ENCODE assay signal across 11 cellular contexts in the genomic region with DNA sequence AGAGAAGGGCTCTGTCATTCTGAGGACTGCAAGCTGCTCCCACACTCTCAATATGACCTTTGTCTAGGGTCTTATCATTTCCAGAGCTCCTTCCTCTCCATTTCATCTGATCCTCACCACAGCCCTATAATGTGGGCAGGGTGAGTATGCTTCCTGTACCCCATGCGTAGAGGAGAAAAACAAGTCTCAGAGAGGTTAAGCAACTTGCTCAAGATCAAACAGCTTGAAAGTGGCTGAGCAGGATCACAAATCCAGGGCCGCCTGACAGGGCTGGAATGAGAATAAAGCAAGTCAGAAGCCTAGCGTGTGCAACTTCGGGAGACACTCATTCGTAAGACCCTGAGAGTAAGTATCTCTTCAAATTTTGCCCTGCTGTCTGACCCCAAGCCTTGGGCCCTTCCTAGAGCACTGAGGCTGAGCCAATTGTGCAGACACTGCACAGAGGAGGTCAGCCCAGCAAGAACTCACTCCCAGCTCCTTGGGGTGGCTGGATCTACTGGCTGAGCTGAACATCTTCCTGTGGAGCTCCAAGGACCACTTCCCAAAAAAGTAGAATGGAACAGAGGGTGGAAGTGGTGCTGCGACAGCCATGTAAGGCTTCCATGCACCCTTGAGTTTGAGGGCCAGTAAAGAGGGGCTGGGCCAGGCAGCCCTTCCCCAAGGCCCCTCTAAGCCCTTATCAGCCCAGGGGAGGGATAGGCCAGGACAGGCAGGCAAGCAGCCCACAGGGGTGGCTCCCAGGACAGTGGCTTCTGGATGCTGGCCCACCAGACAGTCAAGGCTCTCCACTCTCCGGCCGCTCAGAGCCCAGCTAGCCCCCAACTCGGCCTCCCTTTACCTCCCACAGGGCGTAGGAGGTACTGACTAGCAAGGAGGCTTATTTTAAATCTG. TPM values are rescaled to one million over a fixed set of nuclear protein-coding genes. Genes with fewer than 3 reads are reported as not detected.
DNase-seq lines count a peak whose midpoint lies in the region; ATAC-seq, FAIRE-seq and TF ChIP-seq lines count a peak whose summit lies in the region.
"Had no signal": no experiment of that assay in that cellular context is flagged by ENCODE, and none has a peak within 500 bp of the region (broad histone marks: within the 10 kb centered on the region; RNA-seq: fewer than 3 reads in every experiment).

No MANE protein-coding gene starts in this region.

- CTCF ChIA-PET in A549 (lab: Yijun Ruan, JAX): interaction anchor here (1.1 to 12.0 kb wide), 8 partner anchors 13 to 848 kb away, joined by 3 to 117 read pairs (median 3); no protein-coding TSS in a partner anchor
- CTCF ChIA-PET in GM10248 (lab: Yijun Ruan, JAX): interaction anchor here (1.0 to 1.8 kb wide), 6 partner anchors 47 to 533 kb away, joined by 3 to 5 read pairs (median 3); no protein-coding TSS in a partner anchor

- 96% methylated on average over 10 of the region's 10 CpGs for WGBS in A549 (ENCODE audit: missing lambda C conversion rate)

- no peak for TF ChIP-seq RAD21 in A549 (conservative IDR thresholded peaks at IDR 0.05 in 1 of 2, IDR thresholded peaks at IDR 0.05 in 1 of 2)

- FAIRE-seq in A549 (lab: Jason Lieb, UNC): no peak

- H3K4me1 Mint-ChIP-seq in activated naive CD8-positive, alpha-beta T cell treated with anti-CD3 and anti-CD28 coated beads, Interleukin-2, amount 50 U/mL, for 24 hours: peaks cover 93% of the 10 kb centered on the region
- H3K4me1 Mint-ChIP-seq in nephron: peaks cover 78% of the 10 kb centered on the region

- ATAC-seq in A549: no peak
- ATAC-seq in activated naive CD8-positive, alpha-beta T cell treated with anti-CD3 and anti-CD28 coated beads, Interleukin-2, amount 50 U/mL, for 24 hours: peak; percentile 76

- H3K27me3 Mint-ChIP-seq in activated naive CD8-positive, alpha-beta T cell treated with anti-CD3 and anti-CD28 coated beads, Interleukin-2, amount 50 U/mL, for 24 hours: no peaks in the 10 kb centered on the region
- peaks cover 6% of the 10 kb centered on the region for H3K27me3 Mint-ChIP-seq in nephron (ENCODE audit: low read depth)

- H3K4me1 ChIP-seq in A549: peaks cover 89% of the 10 kb centered on the region

- H3K4me3 ChIP-seq in A549: no peak overlapping the region

- H3K9me3 ChIP-seq in A549: no peaks in the 10 kb centered on the region

- POLR2A ChIA-PET in A549 (lab: Yijun Ruan, JAX): interaction anchor here (0.6 to 1.3 kb wide), 2 partner anchors 11 to 88 kb away, joined by 3 read pairs; a partner anchor contains a TSS
- POLR2A ChIA-PET in GM10248 (lab: Yijun Ruan, JAX): interaction anchor here (0.6 to 3.6 kb wide), 2 partner anchors 11 to 20 kb away, joined by 6 to 16 read pairs; a partner anchor contains a TSS

- H3K27ac Mint-ChIP-seq in activated naive CD8-positive, alpha-beta T cell treated with anti-CD3 and anti-CD28 coated beads, Interleukin-2, amount 50 U/mL, for 24 hours: peak overlapping the region; percentile 71
- peak overlapping the region; percentile 92 to 100 (median 97) for H3K27ac Mint-ChIP-seq in nephron

- DNase-seq in A549 (ENCODE audit: low read depth in 1 of 2, low spot score in 1 of 2) (no peak), T-helper 2 cell (peak in 4 of 5 experiments; percentile 52 to 86 (median 67)), GM10248 (ENCODE audit: extremely low spot score) (no peak), NAMALWA (ENCODE audit: low spot score) (no peak), NCI-H446 treated with DMSO at 0.1 percent for 48 hours (lab: John Stamatoyannopoulos, UW) (no peak), superior temporal gyrus (ENCODE audit: extremely low spot score) (no peak)
- no peak for DNase-seq in activated naive CD8-positive, alpha-beta T cell treated with anti-CD3 and anti-CD28 coated beads, Interleukin-2, amount 50 U/mL, for 24 hours
- DNase-seq: AML-193, foreskin melanocyte, NCI-H1092 treated with DMSO at 0.1 percent for 48 hours had no signal

- H3K4me2 ChIP-seq in A549: no peak overlapping the region

- TF ChIP-seq POLR2A in A549 (IDR thresholded peaks at IDR 0.05; ENCODE audit: low read length): no peak

- no peaks in the 10 kb centered on the region for H3K9me3 Mint-ChIP-seq in activated naive CD8-positive, alpha-beta T cell treated with anti-CD3 and anti-CD28 coated beads, Interleukin-2, amount 50 U/mL, for 24 hours
- H3K9me3 Mint-ChIP-seq in nephron: no peaks in the 10 kb centered on the region

- no peak for TF ChIP-seq CTCF in A549 (IDR thresholded peaks at IDR 0.05)
- peak in 2 of 3 experiments; percentile 22 to 28 for TF ChIP-seq CTCF in nephron (IDR thresholded peaks at IDR 0.05; ENCODE audit: unreplicated experiment in 3 of 3)
- no peak for TF ChIP-seq CTCF in GM10248 (IDR thresholded peaks at IDR 0.05; ENCODE audit: control extremely low read depth, extremely low read depth, low read depth, missing control alignments)

- peaks cover 6% of the 10 kb centered on the region for H3K36me3 Mint-ChIP-seq in activated naive CD8-positive, alpha-beta T cell treated with anti-CD3 and anti-CD28 coated beads, Interleukin-2, amount 50 U/mL, for 24 hours (ENCODE audit: low read depth)
- H3K36me3 Mint-ChIP-seq in nephron (ENCODE audit: low read depth): peaks cover 15% of the 10 kb centered on the region

- no peak for TF ChIP-seq EP300 in A549 (IDR thresholded peaks at IDR 0.05)

- peak overlapping the region; percentile 94 to 100 for H3K27ac ChIP-seq in A549

- H3K4me3 Mint-ChIP-seq in activated naive CD8-positive, alpha-beta T cell treated with anti-CD3 and anti-CD28 coated beads, Interleukin-2, amount 50 U/mL, for 24 hours: peak overlapping the region; percentile 47
- no peak overlapping the region for H3K4me3 Mint-ChIP-seq in nephron

TF ChIP-seq in A549, 52 proteins besides CTCF, POLR2A, EP300 and RAD21:
- no peak for TF ChIP-seq FOSB (CRISPR knock-in tag; IDR thresholded peaks at IDR 0.05)
- TF ChIP-seq RNF2 (IDR thresholded peaks at IDR 0.05; ENCODE audit: borderline replicate concordance, low read depth): no peak
- peak; percentile 10 for TF ChIP-seq ZFP36 (IDR thresholded peaks at IDR 0.05; ENCODE audit: borderline replicate concordance, partially characterized antibody)
- TF ChIP-seq, protein P1, sequence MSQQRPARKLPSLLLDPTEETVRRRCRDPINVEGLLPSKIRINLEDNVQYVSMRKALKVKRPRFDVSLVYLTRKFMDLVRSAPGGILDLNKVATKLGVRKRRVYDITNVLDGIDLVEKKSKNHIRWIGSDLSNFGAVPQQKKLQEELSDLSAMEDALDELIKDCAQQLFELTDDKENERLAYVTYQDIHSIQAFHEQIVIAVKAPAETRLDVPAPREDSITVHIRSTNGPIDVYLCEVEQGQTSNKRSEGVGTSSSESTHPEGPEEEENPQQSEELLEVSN (IDR thresholded peaks at IDR 0.05; ENCODE audit: borderline replicate concordance, low read depth): no peak
- TF ChIP-seq KDM1A (IDR thresholded peaks at IDR 0.05; ENCODE audit: low read depth): no peak
- TF ChIP-seq TP53 (CRISPR knock-in tag; IDR thresholded peaks at IDR 0.05): no peak
- no peak for TF ChIP-seq NFE2L2 (conservative IDR thresholded peaks at IDR 0.05; ENCODE audit: low read length)

RNA-seq across cellular contexts. Expression of a gene that starts 10.5 kb away (rescaled TPM):
- polyA plus RNA-seq in A549 (2011; rRNA removed) (73.8 and 76.4 TPM in 2 replicates), A549 (2017; fragmentation: RNase III; extraction: RNeasy Plus Mini Kit Qiagen cat#74134 plus additional on column Dnase treatment) (109 to 135 TPM (median 114 TPM) in 3 replicates)
- polyA plus RNA-seq in A549 (2012; cell fraction: cytosol; rRNA removed): 303 and 417 TPM in 2 replicates
- polyA plus RNA-seq in A549 (2012; cell fraction: nucleus; rRNA removed): 621 and 1,069 TPM in 2 replicates
- polyA minus RNA-seq in A549 (2011; rRNA and poly(A)+ RNA removed): 45.3 and 60.5 TPM in 2 replicates

Comparison
In these comparisons a context has a peak if more than half of its experiments do, and no peak if none do; other contexts are left out.
1. DNase-seq: peak in T-helper 2 cell (4 of 5); none in A549 (0 of 2), activated naive CD8-positive, alpha-beta T cell treated with anti-CD3 and anti-CD28 coated beads, Interleukin-2, amount 50 U/mL, for 24 hours (single experiment), GM10248 (single experiment), NAMALWA (single experiment), NCI-H446 treated with DMSO at 0.1 percent for 48 hours (single experiment) and superior temporal gyrus (single experiment).
2. CTCF ChIP-seq: peak in nephron (2 of 3); none in A549 (single experiment) and GM10248 (single experiment).